In genomic region chr4:142405021-142405991, GRCh38 we compare ENCODE assay signal across 8 cellular contexts.
DNase-seq lines count a peak whose midpoint lies in the region; ATAC-seq and TF ChIP-seq lines count a peak whose summit lies in the region.

No MANE protein-coding gene starts in this region.

- peak overlapping the region; percentile 92 to 100 (median 99) for H3K4me3 Mint-ChIP-seq in naive thymus-derived CD4-positive, alpha-beta T cell

- ATAC-seq in naive thymus-derived CD4-positive, alpha-beta T cell: peak; percentile 72

- DNase-seq in GM03348 (ENCODE audit: low spot score) (peak; percentile 24), HEK293T (ENCODE audit: extremely low spot score) (peak; percentile 38), NCI-H460 (ENCODE audit: extremely low read depth, low read depth) (peak; percentile 25), activated T-cell treated with anti-CD3 and anti-CD28 coated beads for 1 hour (ENCODE audit: low read depth) (peak; percentile 17), erythroblast (lab: John Stamatoyannopoulos, UW) (peak; percentile 54 to 72), testis (peak; percentile 63), SHP77 (lab: John Stamatoyannopoulos, UW) (no peak)
- DNase-seq in naive thymus-derived CD4-positive, alpha-beta T cell: peak; percentile 19 to 66 (median 60)

- H3K27me3 ChIP-seq in naive thymus-derived CD4-positive, alpha-beta T cell (ENCODE audit: control insufficient read depth in 2 of 2, insufficient read depth in 2 of 2, low read length in 2 of 2): no peaks in the 10 kb centered on the region
- no peaks in the 10 kb centered on the region for H3K27me3 ChIP-seq in testis

- intact Hi-C loops in naive thymus-derived CD4-positive, alpha-beta T cell (cut with micrococcal nuclease): loop anchor here (1.0 to 10.0 kb wide), 13 partner anchors 9 to 1109 kb away; partner anchors contain the start of genes SMARCA5 (in 1 of the 2) and USP38 (in 1 of the 2)
- intact Hi-C loops in testis (cut with DNase I; ENCODE audit: low total_unique reads): no loop called here

- H3K36me3 ChIP-seq in naive thymus-derived CD4-positive, alpha-beta T cell (ENCODE audit: control insufficient read depth in 2 of 3, insufficient read depth in 3 of 3, low read length in 3 of 3): no peaks in the 10 kb centered on the region
- no peaks in the 10 kb centered on the region for H3K36me3 ChIP-seq in testis (ENCODE audit: low read depth, missing control alignments)

- H3K27me3 Mint-ChIP-seq in naive thymus-derived CD4-positive, alpha-beta T cell: no peaks in the 10 kb centered on the region

- H3K27ac Mint-ChIP-seq in naive thymus-derived CD4-positive, alpha-beta T cell: peak overlapping the region; percentile 86 to 100 (median 96)

- H3K36me3 Mint-ChIP-seq in naive thymus-derived CD4-positive, alpha-beta T cell: peaks cover 0 to 25% (median 20%) of the 10 kb centered on the region in 5 donors

- H3K27ac ChIP-seq in naive thymus-derived CD4-positive, alpha-beta T cell (ENCODE audit: low read depth, low read length): peak overlapping the region; percentile 82
- peak overlapping the region; percentile 23 to 76 for H3K27ac ChIP-seq in testis

- H3K9me3 ChIP-seq in naive thymus-derived CD4-positive, alpha-beta T cell (ENCODE audit: control insufficient read depth in 2 of 3, low read length in 3 of 3): no peaks in the 10 kb centered on the region
- H3K9me3 ChIP-seq in testis: no peaks in the 10 kb centered on the region

- TF ChIP-seq CTCF in testis (IDR thresholded peaks at IDR 0.05): no peak

- 1 to 2% methylated on average over 14 of the region's 14 CpGs for WGBS in testis, 2 donors

- H3K4me3 ChIP-seq in naive thymus-derived CD4-positive, alpha-beta T cell (ENCODE audit: low read length): peak overlapping the region; percentile 95
- peak overlapping the region; percentile 53 to 54 for H3K4me3 ChIP-seq in testis

- H3K4me1 Mint-ChIP-seq in naive thymus-derived CD4-positive, alpha-beta T cell: peaks cover 21 to 80% (median 69%) of the 10 kb centered on the region in 7 donors

- peaks cover 0 to 1% (median 0%) of the 10 kb centered on the region in 11 donors for H3K9me3 Mint-ChIP-seq in naive thymus-derived CD4-positive, alpha-beta T cell

- H3K4me1 ChIP-seq in naive thymus-derived CD4-positive, alpha-beta T cell (ENCODE audit: control insufficient read depth in 2 of 2, insufficient read depth in 2 of 2, low read length in 2 of 2): peaks cover 26 to 50% of the 10 kb centered on the region in 2 donors
- no peaks in the 10 kb centered on the region for H3K4me1 ChIP-seq in testis

- POLR2A ChIA-PET in HEK293T (lab: Yijun Ruan, JAX): interaction anchor here (0.5 to 2.2 kb wide), 8 partner anchors 9 to 57 kb away, joined by 3 to 10 read pairs (median 3); no protein-coding TSS in a partner anchor
- POLR2A ChIA-PET in naive thymus-derived CD4-positive, alpha-beta T cell (lab: Charles Lee): interaction anchor here (0.6 to 5.5 kb wide), 22 partner anchors 8 to 316 kb away, joined by 3 to 89 read pairs (median 4); no protein-coding TSS in a partner anchor

- CTCF ChIA-PET in HEK293T (lab: Yijun Ruan, JAX): no interaction called here
- CTCF ChIA-PET in naive thymus-derived CD4-positive, alpha-beta T cell (lab: Charles Lee): interaction anchor here (0.6 to 4.2 kb wide), 6 partner anchors 11 to 313 kb away, joined by 3 to 29 read pairs (median 5); no protein-coding TSS in a partner anchor

- TF ChIP-seq POLR2A in erythroblast (IDR thresholded peaks at IDR 0.05; ENCODE audit: low read length): no peak
- no peak for TF ChIP-seq POLR2A in testis (IDR thresholded peaks at IDR 0.05)

TF ChIP-seq in HEK293T, 16 proteins besides CTCF, POLR2A, EP300 and RAD21:
- peak; percentile 57 for TF ChIP-seq L3MBTL2 (conservative IDR thresholded peaks at IDR 0.05)
- no peak for TF ChIP-seq FOXA1 (IDR thresholded peaks at IDR 0.05)

Comparison
In these comparisons a context has a peak if more than half of its experiments do, and no peak if none do; other contexts are left out.
1. DNase-seq: peak in GM03348 (single experiment), HEK293T (single experiment), NCI-H460 (single experiment), activated T-cell treated with anti-CD3 and anti-CD28 coated beads for 1 hour (single experiment), erythroblast (2 of 2), naive thymus-derived CD4-positive, alpha-beta T cell (9 of 9) and testis (single experiment); none in SHP77 (0 of 2).